In the genomic region with DNA sequence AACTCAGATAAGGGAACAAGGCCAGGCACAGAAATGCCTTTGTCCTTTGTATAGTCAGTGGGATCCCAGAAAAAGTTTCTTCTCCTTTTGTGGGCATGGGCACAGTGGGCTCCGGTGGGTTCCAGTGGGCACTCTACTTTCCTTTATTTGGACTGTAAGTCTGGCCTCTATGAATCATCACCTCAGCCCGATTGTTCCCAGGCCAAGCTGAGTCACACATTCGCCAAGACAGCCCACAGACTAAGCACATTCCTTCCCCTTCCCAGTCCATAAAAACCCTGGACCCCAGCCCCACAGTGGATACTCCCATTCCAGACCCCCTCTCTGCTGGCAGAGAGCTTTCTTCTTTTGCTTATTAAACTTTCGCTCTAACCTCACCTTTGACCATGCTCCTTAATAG, we compare ENCODE assay signal across 15 cellular contexts.
DNase-seq lines count a peak whose midpoint lies in the region; ATAC-seq and TF ChIP-seq lines count a peak whose summit lies in the region.
"Had no signal": no experiment of that assay in that cellular context is flagged by ENCODE, and none has a peak within 500 bp of the region (broad histone marks: within the 10 kb centered on the region; RNA-seq: fewer than 3 reads in every experiment).

No MANE protein-coding gene starts in this region.

- DNase-seq in ELF-1 (ENCODE audit: low read depth, low spot score) (peak; percentile 70), Panc1 (ENCODE audit: low read depth, low spot score) (peak; percentile 10), choroid plexus epithelial cell (ENCODE audit: low read depth) (peak; percentile 56), myocyte (ENCODE audit: low read depth) (peak; percentile 63), pons (ENCODE audit: low spot score) (no peak), BE2C (no peak)
- DNase-seq in stimulated activated CD4-positive, alpha-beta T cell treated with anti-CD3 and anti-CD28 coated beads, Interleukin-2, amount 100 ng/mL, for 48 hours, result no peak
- DNase-seq in stimulated activated CD4-positive, alpha-beta T cell treated with anti-CD3 and anti-CD28 coated beads, Interleukin-1b, Interleukin-23, amount 100 ng/mL, for 48 hours, result no peak
- DNase-seq: DMS79; gastrocnemius medialis; NCI-H2227 treated with DMSO at 0.1 percent for 48 hours; retina; stimulated activated naive CD4-positive, alpha-beta T cell treated with Interleukin-2 at 50 U/mL for 16 hours; SW 1271 had no signal

- in situ Hi-C loops in Panc1 (cut with HindIII; ENCODE audit: low pct_unique_long_range_greater_than_20kb, low sequenced_read_pairs), result no loop called here

- intact Hi-C loops in Panc1 (cut with micrococcal nuclease; ENCODE audit: unreplicated experiment), result no loop called here

- H3K4me1 ChIP-seq in Panc1 (ENCODE audit: control insufficient read depth, insufficient read depth, low read length) (no peaks in the 10 kb centered on the region), BE2C (no peaks in the 10 kb centered on the region)
- H3K4me1 ChIP-seq: BLaER1, gastrocnemius medialis had no signal

- H3K36me3 ChIP-seq in Panc1 (ENCODE audit: control insufficient read depth, insufficient read depth, low read length) (no peaks in the 10 kb centered on the region), BE2C (no peaks in the 10 kb centered on the region)
- H3K36me3 ChIP-seq: BLaER1 had no signal

- H3K27me3 ChIP-seq in Panc1 (ENCODE audit: control insufficient read depth, insufficient read depth, low read length) (no peaks in the 10 kb centered on the region), BE2C (no peaks in the 10 kb centered on the region)
- H3K27me3 ChIP-seq: BLaER1, gastrocnemius medialis had no signal

- no peak overlapping the region for H3K4me3 ChIP-seq in Panc1 (ENCODE audit: low read depth in 2 of 2, low read length in 2 of 2)
- no peak overlapping the region for H3K4me3 ChIP-seq in choroid plexus epithelial cell (ENCODE audit: low read depth, low read length)
- H3K4me3 ChIP-seq in BE2C (ENCODE audit: low read depth, low read length), result no peak overlapping the region
- H3K4me3 ChIP-seq: BLaER1, gastrocnemius medialis had no signal

- H3K9me3 ChIP-seq in Panc1 (ENCODE audit: control insufficient read depth, insufficient read depth, low read depth, low read length) (no peaks in the 10 kb centered on the region), BE2C (no peaks in the 10 kb centered on the region)
- H3K9me3 ChIP-seq: gastrocnemius medialis had no signal

- CTCF ChIA-PET in Panc1 (lab: Charles Lee), result no interaction called here

- POLR2A ChIA-PET in Panc1 (lab: Charles Lee), result no interaction called here

- peak; percentile 69; the same call in 1 of the 2 replicates for ATAC-seq in Panc1
- ATAC-seq: gastrocnemius medialis had no signal

- BruUV-seq in Panc1 (replicated peaks; lab: Mats Ljungman, UMichigan), result no TSS peak

- TF ChIP-seq CTCF in Panc1 (IDR thresholded peaks at IDR 0.05) (no peak), choroid plexus epithelial cell (conservative IDR thresholded peaks at IDR 0.05; ENCODE audit: low read depth, low read length) (no peak), BE2C (IDR thresholded peaks at IDR 0.05; ENCODE audit: low read depth, low read length) (no peak)

- H3K27ac ChIP-seq in Panc1 (ENCODE audit: low read length), result no peak overlapping the region
- H3K27ac ChIP-seq: BLaER1, gastrocnemius medialis had no signal

Comparison
In these comparisons a context has a peak if more than half of its experiments do, and no peak if none do; other contexts are left out.
1. DNase-seq: peak in ELF-1 (single experiment), Panc1 (single experiment), choroid plexus epithelial cell (single experiment) and myocyte (single experiment); none in pons (single experiment), stimulated activated CD4-positive, alpha-beta T cell treated with anti-CD3 and anti-CD28 coated beads, Interleukin-2, amount 100 ng/mL, for 48 hours (0 of 2), stimulated activated CD4-positive, alpha-beta T cell treated with anti-CD3 and anti-CD28 coated beads, Interleukin-1b, Interleukin-23, amount 100 ng/mL, for 48 hours (single experiment) and BE2C (single experiment).